Comparison of ENCODE assay signal across 14 cellular contexts in genomic region chr4:84847978-84848377, GRCh38.
DNase-seq lines count a peak whose midpoint lies in the region; ATAC-seq and TF ChIP-seq lines count a peak whose summit lies in the region.
"Had no signal": no experiment of that assay in that cellular context is flagged by ENCODE, and none has a peak within 500 bp of the region (broad histone marks: within the 10 kb centered on the region; RNA-seq: fewer than 3 reads in every experiment).

No MANE protein-coding gene starts in this region.

- H3K4me3 Mint-ChIP-seq in endodermal cell: no peak overlapping the region

- TF ChIP-seq CTCF in endodermal cell (conservative IDR thresholded peaks at IDR 0.05) (no peak), gastrocnemius medialis (IDR thresholded peaks at IDR 0.05 in 4 of 5, conservative IDR thresholded peaks at IDR 0.05 in 1 of 5) (no peak), tibial artery (IDR thresholded peaks at IDR 0.05) (no peak)

- intact Hi-C loops in gastrocnemius medialis (cut with DNase I; ENCODE audit: low total_unique reads) (loop anchor here (5.0 kb wide), 2 partner anchors 96 to 119 kb away; partner anchors contain the start of gene WDFY3), tibial artery (cut with DNase I; ENCODE audit: low total_unique reads) (no loop called here)

- no peak overlapping the region for H3K4me3 ChIP-seq in SJCRH30
- H3K4me3 ChIP-seq in endodermal cell (ENCODE audit: low read length): peak overlapping the region; percentile 44
- no peak overlapping the region for H3K4me3 ChIP-seq in gastrocnemius medialis
- H3K4me3 ChIP-seq in MG63: no peak overlapping the region
- H3K4me3 ChIP-seq in tibial artery: no peak overlapping the region

- H3K9ac ChIP-seq in endodermal cell (ENCODE audit: extremely low read depth, low read length, poor library complexity, severe bottlenecking): no peak overlapping the region

- H3K27ac ChIP-seq in SJCRH30 (peak overlapping the region; percentile 89), endodermal cell (ENCODE audit: low read depth, low read length) (no peak overlapping the region), gastrocnemius medialis (peak overlapping the region; percentile 71 to 82 (median 74)), tibial artery (peak overlapping the region in 1 of 2 donors; percentile 54)

- in situ Hi-C loops in gastrocnemius medialis (cut with MboI; ENCODE audit: low sequenced_read_pairs in 4 of 4): loop anchor here in 1 of 4 donors (25.0 kb wide), 2 partner anchors 111 to 114 kb away; partner anchors contain the start of gene WDFY3

- peaks cover 70% of the 10 kb centered on the region for H3K4me1 ChIP-seq in SJCRH30
- peaks cover 30% of the 10 kb centered on the region for H3K4me1 ChIP-seq in endodermal cell (ENCODE audit: control insufficient read depth, insufficient read depth, low read length)
- H3K4me1 ChIP-seq in gastrocnemius medialis: peaks cover 14 to 45% of the 10 kb centered on the region in 2 donors
- H3K4me1 ChIP-seq in tibial artery: peaks cover 0 to 34% (median 8%) of the 10 kb centered on the region in 4 donors

- peaks cover 33% of the 10 kb centered on the region for H3K36me3 Mint-ChIP-seq in endodermal cell (ENCODE audit: low read depth)

- peak; percentile 40 for DNase-seq in LHCN-M2 (ENCODE audit: low read depth)
- no peak for DNase-seq in SJCRH30
- DNase-seq in endodermal cell: no peak
- no peak for DNase-seq in gastrocnemius medialis
- DNase-seq in MG63: no peak
- DNase-seq in tibial artery: no peak
- DNase-seq: COR-L47, KBM-7, NCI-H1105, NCI-H1694 treated with DMSO at 0.1 percent for 48 hours, NCI-H446, NCI-H69, OCI-M1 had no signal

- H3K9me3 ChIP-seq in SJCRH30 (replicated peaks) (no peaks in the 10 kb centered on the region; the same call in 1 of the 2 replicates), endodermal cell (ENCODE audit: control insufficient read depth, low read length) (peaks cover 5% of the 10 kb centered on the region), gastrocnemius medialis (no peaks in the 10 kb centered on the region), MG63 (no peaks in the 10 kb centered on the region), tibial artery (no peaks in the 10 kb centered on the region)

- H3K27ac Mint-ChIP-seq in endodermal cell: peak overlapping the region; percentile 36

- no peaks in the 10 kb centered on the region for H3K27me3 ChIP-seq in SJCRH30
- H3K27me3 ChIP-seq in endodermal cell (ENCODE audit: control insufficient read depth, insufficient read depth, low read length, poor library complexity, severe bottlenecking): no peaks in the 10 kb centered on the region
- no peaks in the 10 kb centered on the region for H3K27me3 ChIP-seq in gastrocnemius medialis
- H3K27me3 ChIP-seq in MG63: no peaks in the 10 kb centered on the region
- no peaks in the 10 kb centered on the region for H3K27me3 ChIP-seq in tibial artery

- peaks cover 56% of the 10 kb centered on the region for H3K36me3 ChIP-seq in SJCRH30
- peaks cover 47% of the 10 kb centered on the region for H3K36me3 ChIP-seq in endodermal cell (ENCODE audit: control insufficient read depth, insufficient read depth, low read length)
- H3K36me3 ChIP-seq in gastrocnemius medialis: no peaks in the 10 kb centered on the region
- H3K36me3 ChIP-seq in MG63: no peaks in the 10 kb centered on the region
- peaks cover 5 to 8% (median 8%) of the 10 kb centered on the region in 3 donors for H3K36me3 ChIP-seq in tibial artery

- H3K27me3 Mint-ChIP-seq in endodermal cell (ENCODE audit: insufficient read depth): no peaks in the 10 kb centered on the region

- peaks cover 6% of the 10 kb centered on the region for H3K9me3 Mint-ChIP-seq in endodermal cell

- ATAC-seq in gastrocnemius medialis: peak; percentile 89 to 91
- no peak for ATAC-seq in HG03135 (IDR thresholded peaks at IDR 0.05; ENCODE audit: unreplicated experiment)

- TF ChIP-seq POLR2A in gastrocnemius medialis (IDR thresholded peaks at IDR 0.05): no peak

- peaks cover 39% of the 10 kb centered on the region for H3K4me1 Mint-ChIP-seq in endodermal cell

- WGBS in endodermal cell (ENCODE audit: insufficient coverage in 1 of 2, insufficient read length in 1 of 2), 2 experiments: 100% methylated on average over 1 of the region's 2 CpGs; no CpG with 5 or more reads in 1 of the 2 experiments
